ENCODE assay signal across 1 cellular context in genomic region chr13:23146811-23147245, GRCh38.
TF ChIP-seq lines count a peak whose summit lies in the region.

No MANE protein-coding gene starts in this region.

TF ChIP-seq in HepG2, 621 proteins besides CTCF, POLR2A, EP300 and RAD21 (continued from another document):
- TF ChIP-seq CEBPB (IDR thresholded peaks at IDR 0.05; ENCODE audit: borderline replicate concordance, low read depth, low read length) (peak; percentile 39; the same call in 1 of the 2 replicates), ATF5 (CRISPR knock-in tag; IDR thresholded peaks at IDR 0.05; ENCODE audit: low read depth) (no peak), ZSCAN20 (CRISPR knock-in tag; IDR thresholded peaks at IDR 0.05; ENCODE audit: borderline replicate concordance) (no peak)
